In the genomic region with DNA sequence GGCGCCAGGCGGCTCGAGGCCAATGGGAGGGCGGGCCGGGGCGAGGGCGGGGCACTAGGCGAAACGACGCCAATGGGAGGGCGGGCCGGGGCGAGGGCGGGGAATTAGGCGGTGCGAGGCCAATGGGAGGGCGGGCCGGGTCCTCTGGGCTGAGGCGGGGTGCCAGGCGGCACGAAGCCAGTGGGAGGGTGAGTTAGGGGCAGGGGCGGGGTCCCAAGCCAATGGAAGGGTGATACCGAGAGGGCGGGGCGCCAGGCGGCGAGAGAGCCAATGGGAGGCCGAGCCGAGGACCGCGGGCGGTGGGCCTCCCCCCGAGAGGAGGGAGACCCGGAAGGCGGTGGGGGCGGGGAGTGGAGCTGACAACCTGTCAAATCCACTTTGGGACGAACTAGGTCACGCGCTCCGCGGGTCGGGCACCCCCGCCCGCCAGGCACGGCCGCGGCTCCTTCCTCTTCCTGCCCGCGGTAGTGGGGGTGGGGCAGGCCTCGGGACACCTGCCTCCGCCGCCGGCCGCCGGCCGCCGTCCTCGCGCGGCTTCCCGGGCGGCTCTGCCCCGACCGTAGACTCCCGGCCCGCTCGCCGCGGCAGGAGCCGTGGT, we compare ENCODE assay signal across 8 cellular contexts. TPM values are rescaled to one million over a fixed set of nuclear protein-coding genes. Genes with fewer than 3 reads are reported as not detected.
DNase-seq lines count a peak whose midpoint lies in the region; ATAC-seq and TF ChIP-seq lines count a peak whose summit lies in the region.

No MANE protein-coding gene starts in this region.

- CTCF ChIA-PET in WTC11 (lab: Charles Lee), result no interaction called here

- POLR2A ChIA-PET in WTC11 (lab: Charles Lee), result interaction anchor here (1.6 kb wide), 1 partner anchor 81 kb away, joined by 15 read pairs; no protein-coding TSS in a partner anchor

- ATAC-seq in GM18909 (IDR thresholded peaks at IDR 0.05; ENCODE audit: poor library complexity, unreplicated experiment), result peak; percentile 92
- ATAC-seq in HG03159 (IDR thresholded peaks at IDR 0.05; ENCODE audit: unreplicated experiment), result peak; percentile 82
- ATAC-seq in WTC11, result peak; percentile 96

- TF ChIP-seq CTCF in WTC11 (IDR thresholded peaks at IDR 0.05) (no peak), cardiac fibroblast (IDR thresholded peaks at IDR 0.05; ENCODE audit: low read depth, low read length) (no peak)

- H3K4me3 Mint-ChIP-seq in WTC11 (peak overlapping the region; percentile 93), immature natural killer cell (peak overlapping the region; percentile 90 to 96 (median 93))

- no peak overlapping the region for H3K27ac Mint-ChIP-seq in WTC11
- peak overlapping the region in 5 of 6 donors; percentile 49 to 86 (median 72) for H3K27ac Mint-ChIP-seq in immature natural killer cell

- H3K27me3 Mint-ChIP-seq in WTC11 (ENCODE audit: low read depth), result peaks cover 7% of the 10 kb centered on the region; the same call in 1 of the 2 replicates
- H3K27me3 Mint-ChIP-seq in immature natural killer cell (ENCODE audit: low read depth in 3 of 3), result peaks cover 7 to 17% (median 7%) of the 10 kb centered on the region in 3 donors

- DNase-seq in AG08395 (ENCODE audit: low spot score) (peak; percentile 99), NCI-H2227 (lab: John Stamatoyannopoulos, UW; ENCODE audit: unreplicated experiment) (peak; percentile 100), WTC11 (ENCODE audit: low spot score) (peak; percentile 99), cardiac fibroblast (ENCODE audit: low read depth in 2 of 2) (peak; percentile 99 to 100), immature natural killer cell (peak; percentile 100), smooth muscle cell of the brain vasculature (ENCODE audit: low read depth, low spot score) (peak; percentile 96)

- H3K36me3 Mint-ChIP-seq in WTC11 (no peaks in the 10 kb centered on the region), immature natural killer cell (no peaks in the 10 kb centered on the region)

- H3K4me1 Mint-ChIP-seq in WTC11, result peaks cover 27% of the 10 kb centered on the region
- H3K4me1 Mint-ChIP-seq in immature natural killer cell, result peaks cover 14% of the 10 kb centered on the region in 2 donors

- H3K9me3 Mint-ChIP-seq in WTC11 (peaks cover 4% of the 10 kb centered on the region; the same call in 1 of the 2 replicates), immature natural killer cell (no peaks in the 10 kb centered on the region)

- peak overlapping the region; percentile 69 to 84 for H3K4me3 ChIP-seq in cardiac fibroblast (replicated peaks in 1 of 2; ENCODE audit: low read depth in 2 of 2, low read length in 2 of 2)

TF ChIP-seq in WTC11, 78 proteins besides CTCF, POLR2A, EP300 and RAD21:
- TF ChIP-seq, protein P1, sequence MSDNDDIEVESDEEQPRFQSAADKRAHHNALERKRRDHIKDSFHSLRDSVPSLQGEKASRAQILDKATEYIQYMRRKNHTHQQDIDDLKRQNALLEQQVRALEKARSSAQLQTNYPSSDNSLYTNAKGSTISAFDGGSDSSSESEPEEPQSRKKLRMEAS (CRISPR knock-in tag; IDR thresholded peaks at IDR 0.05), result no peak
- TF ChIP-seq GABPB1 (CRISPR knock-in tag; IDR thresholded peaks at IDR 0.05), result no peak
- TF ChIP-seq NFYB (CRISPR knock-in tag; conservative IDR thresholded peaks at IDR 0.05; ENCODE audit: low read depth), result peak; percentile 62
- no peak for TF ChIP-seq KAT7 (CRISPR knock-in tag; IDR thresholded peaks at IDR 0.05; ENCODE audit: borderline replicate concordance)
- TF ChIP-seq SP1 (CRISPR knock-in tag; conservative IDR thresholded peaks at IDR 0.05), result peak; percentile 60; the same call in 1 of the 2 replicates
- no peak for TF ChIP-seq CREM (CRISPR knock-in tag; IDR thresholded peaks at IDR 0.05)
- TF ChIP-seq ZNF232 (CRISPR knock-in tag; IDR thresholded peaks at IDR 0.05), result no peak
- TF ChIP-seq, protein P2, sequence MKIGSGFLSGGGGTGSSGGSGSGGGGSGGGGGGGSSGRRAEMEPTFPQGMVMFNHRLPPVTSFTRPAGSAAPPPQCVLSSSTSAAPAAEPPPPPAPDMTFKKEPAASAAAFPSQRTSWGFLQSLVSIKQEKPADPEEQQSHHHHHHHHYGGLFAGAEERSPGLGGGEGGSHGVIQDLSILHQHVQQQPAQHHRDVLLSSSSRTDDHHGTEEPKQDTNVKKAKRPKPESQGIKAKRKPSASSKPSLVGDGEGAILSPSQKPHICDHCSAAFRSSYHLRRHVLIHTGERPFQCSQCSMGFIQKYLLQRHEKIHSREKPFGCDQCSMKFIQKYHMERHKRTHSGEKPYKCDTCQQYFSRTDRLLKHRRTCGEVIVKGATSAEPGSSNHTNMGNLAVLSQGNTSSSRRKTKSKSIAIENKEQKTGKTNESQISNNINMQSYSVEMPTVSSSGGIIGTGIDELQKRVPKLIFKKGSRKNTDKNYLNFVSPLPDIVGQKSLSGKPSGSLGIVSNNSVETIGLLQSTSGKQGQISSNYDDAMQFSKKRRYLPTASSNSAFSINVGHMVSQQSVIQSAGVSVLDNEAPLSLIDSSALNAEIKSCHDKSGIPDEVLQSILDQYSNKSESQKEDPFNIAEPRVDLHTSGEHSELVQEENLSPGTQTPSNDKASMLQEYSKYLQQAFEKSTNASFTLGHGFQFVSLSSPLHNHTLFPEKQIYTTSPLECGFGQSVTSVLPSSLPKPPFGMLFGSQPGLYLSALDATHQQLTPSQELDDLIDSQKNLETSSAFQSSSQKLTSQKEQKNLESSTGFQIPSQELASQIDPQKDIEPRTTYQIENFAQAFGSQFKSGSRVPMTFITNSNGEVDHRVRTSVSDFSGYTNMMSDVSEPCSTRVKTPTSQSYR (CRISPR knock-in tag; IDR thresholded peaks at IDR 0.05), result 0 out of 2 replicates have a peak, but pooled peaks have one; percentile 18
- TF ChIP-seq, protein P3, sequence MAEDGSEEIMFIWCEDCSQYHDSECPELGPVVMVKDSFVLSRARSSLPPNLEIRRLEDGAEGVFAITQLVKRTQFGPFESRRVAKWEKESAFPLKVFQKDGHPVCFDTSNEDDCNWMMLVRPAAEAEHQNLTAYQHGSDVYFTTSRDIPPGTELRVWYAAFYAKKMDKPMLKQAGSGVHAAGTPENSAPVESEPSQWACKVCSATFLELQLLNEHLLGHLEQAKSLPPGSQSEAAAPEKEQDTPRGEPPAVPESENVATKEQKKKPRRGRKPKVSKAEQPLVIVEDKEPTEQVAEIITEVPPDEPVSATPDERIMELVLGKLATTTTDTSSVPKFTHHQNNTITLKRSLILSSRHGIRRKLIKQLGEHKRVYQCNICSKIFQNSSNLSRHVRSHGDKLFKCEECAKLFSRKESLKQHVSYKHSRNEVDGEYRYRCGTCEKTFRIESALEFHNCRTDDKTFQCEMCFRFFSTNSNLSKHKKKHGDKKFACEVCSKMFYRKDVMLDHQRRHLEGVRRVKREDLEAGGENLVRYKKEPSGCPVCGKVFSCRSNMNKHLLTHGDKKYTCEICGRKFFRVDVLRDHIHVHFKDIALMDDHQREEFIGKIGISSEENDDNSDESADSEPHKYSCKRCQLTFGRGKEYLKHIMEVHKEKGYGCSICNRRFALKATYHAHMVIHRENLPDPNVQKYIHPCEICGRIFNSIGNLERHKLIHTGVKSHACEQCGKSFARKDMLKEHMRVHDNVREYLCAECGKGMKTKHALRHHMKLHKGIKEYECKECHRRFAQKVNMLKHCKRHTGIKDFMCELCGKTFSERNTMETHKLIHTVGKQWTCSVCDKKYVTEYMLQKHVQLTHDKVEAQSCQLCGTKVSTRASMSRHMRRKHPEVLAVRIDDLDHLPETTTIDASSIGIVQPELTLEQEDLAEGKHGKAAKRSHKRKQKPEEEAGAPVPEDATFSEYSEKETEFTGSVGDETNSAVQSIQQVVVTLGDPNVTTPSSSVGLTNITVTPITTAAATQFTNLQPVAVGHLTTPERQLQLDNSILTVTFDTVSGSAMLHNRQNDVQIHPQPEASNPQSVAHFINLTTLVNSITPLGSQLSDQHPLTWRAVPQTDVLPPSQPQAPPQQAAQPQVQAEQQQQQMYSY (CRISPR knock-in tag; IDR thresholded peaks at IDR 0.05), result no peak
- TF ChIP-seq, protein P4, sequence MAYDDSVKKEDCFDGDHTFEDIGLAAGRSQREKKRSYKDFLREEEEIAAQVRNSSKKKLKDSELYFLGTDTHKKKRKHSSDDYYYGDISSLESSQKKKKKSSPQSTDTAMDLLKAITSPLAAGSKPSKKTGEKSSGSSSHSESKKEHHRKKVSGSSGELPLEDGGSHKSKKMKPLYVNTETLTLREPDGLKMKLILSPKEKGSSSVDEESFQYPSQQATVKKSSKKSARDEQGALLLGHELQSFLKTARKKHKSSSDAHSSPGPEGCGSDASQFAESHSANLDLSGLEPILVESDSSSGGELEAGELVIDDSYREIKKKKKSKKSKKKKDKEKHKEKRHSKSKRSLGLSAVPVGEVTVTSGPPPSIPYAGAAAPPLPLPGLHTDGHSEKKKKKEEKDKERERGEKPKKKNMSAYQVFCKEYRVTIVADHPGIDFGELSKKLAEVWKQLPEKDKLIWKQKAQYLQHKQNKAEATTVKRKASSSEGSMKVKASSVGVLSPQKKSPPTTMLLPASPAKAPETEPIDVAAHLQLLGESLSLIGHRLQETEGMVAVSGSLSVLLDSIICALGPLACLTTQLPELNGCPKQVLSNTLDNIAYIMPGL (CRISPR knock-in tag; IDR thresholded peaks at IDR 0.05), result no peak; the same call in 1 of the 2 replicates

RNA-seq across cellular contexts. Expression of a gene that starts 28.0 kb away (rescaled TPM):
- 38.9 to 45.4 TPM (median 40.8 TPM) in 3 replicates for total RNA-seq in WTC11 (2021)
- 10 to 100 TPM in 1 of 3 donors, 1 to 10 TPM in 2; 5.3 to 24.6 (median 5.6) TPM for polyA plus RNA-seq in immature natural killer cell

Comparison
In these comparisons a context has a peak if more than half of its experiments do, and no peak if none do; other contexts are left out.
1. Peak in every context shown above with its lines: DNase-seq, ATAC-seq and H3K4me3 ChIP-seq.